25 cellular contexts compared by ENCODE assay signal in the genomic region with DNA sequence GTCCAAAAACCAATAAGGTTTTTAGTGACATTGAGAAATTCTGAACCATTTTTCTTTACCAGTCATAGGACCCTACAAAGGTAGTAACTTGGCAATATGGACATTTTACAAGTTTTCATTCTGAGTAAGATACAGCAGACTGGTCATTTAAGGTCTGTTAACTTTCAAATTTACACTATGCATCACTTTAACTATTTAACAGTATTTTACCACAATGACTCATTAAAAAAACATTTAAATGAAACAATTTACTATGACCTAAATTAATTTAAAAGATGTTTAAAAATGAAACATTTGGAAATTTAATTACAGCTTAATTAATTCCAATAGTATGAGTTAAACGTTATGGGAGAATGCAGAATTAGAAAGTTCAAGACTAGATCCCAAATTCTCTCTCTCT.
DNase-seq lines count a peak whose midpoint lies in the region; FAIRE-seq and TF ChIP-seq lines count a peak whose summit lies in the region.
"Had no signal": no experiment of that assay in that cellular context is flagged by ENCODE, and none has a peak within 500 bp of the region (broad histone marks: within the 10 kb centered on the region; RNA-seq: fewer than 3 reads in every experiment).

No MANE protein-coding gene starts in this region.

- H3K9me3 ChIP-seq in astrocyte (ENCODE audit: insufficient read depth, low read depth, low read length) (no peaks in the 10 kb centered on the region), smooth muscle cell (replicated peaks; ENCODE audit: low read depth) (no peaks in the 10 kb centered on the region), MG63 (no peaks in the 10 kb centered on the region)
- H3K9me3 ChIP-seq: ascending aorta, neutrophil, prostate gland, transverse colon had no signal

- H3K27me3 ChIP-seq in astrocyte (ENCODE audit: insufficient read depth, low read length): no peaks in the 10 kb centered on the region
- no peaks in the 10 kb centered on the region for H3K27me3 ChIP-seq in smooth muscle cell (ENCODE audit: low read depth)
- no peaks in the 10 kb centered on the region for H3K27me3 ChIP-seq in MG63
- H3K27me3 ChIP-seq: ascending aorta, dorsolateral prefrontal cortex, neutrophil, transverse colon had no signal

- DNase-seq in HFFc6 (no peak), astrocyte (ENCODE audit: low read depth) (peak; percentile 65), frontal cortex (ENCODE audit: low spot score in 2 of 2) (no peak), smooth muscle cell (lab: John Stamatoyannopoulos, UW; ENCODE audit: unreplicated experiment) (no peak), OCI-M1 (lab: John Stamatoyannopoulos, UW) (no peak), MG63 (no peak), NCI-H146 treated with DMSO at 0.1 percent for 48 hours (lab: John Stamatoyannopoulos, UW; ENCODE audit: unreplicated experiment) (no peak)
- DNase-seq: activated CD4-positive, alpha-beta T cell treated with anti-CD3 and anti-CD28 coated beads, Interleukin-2, amount 50 U/mL, for 4 hours; activated CD4-positive, CD25-positive, alpha-beta regulatory T cell; dorsolateral prefrontal cortex; islet precursor cell; NCI-H1105; NCI-H2029 treated with DMSO at 0.1 percent for 48 hours; NCI-H2227 treated with DMSO at 0.1 percent for 48 hours; NCI-H748 treated with DMSO at 0.1 percent for 48 hours; stimulated activated CD8-positive, alpha-beta memory T cell treated with anti-CD3 and anti-CD28 coated beads, Interleukin-4, amount 100 ng/mL, for 48 hours; SW 1271; transverse colon had no signal

- H3F3A ChIP-seq in smooth muscle cell (ENCODE audit: low read depth): peaks cover 4% of the 10 kb centered on the region

- FAIRE-seq in astrocyte (lab: Jason Lieb, UNC) (no peak), frontal cortex (lab: Jason Lieb, UNC) (peak; percentile 65)
- FAIRE-seq: GM12892, HepG2 had no signal

- TF ChIP-seq CTCF in HFFc6 (IDR thresholded peaks at IDR 0.05): no peak
- TF ChIP-seq CTCF in astrocyte (IDR thresholded peaks at IDR 0.05; ENCODE audit: insufficient read depth, low read depth, low read length): no peak
- TF ChIP-seq CTCF in smooth muscle cell (IDR thresholded peaks at IDR 0.05; ENCODE audit: borderline replicate concordance, insufficient read depth, poor library complexity, severe bottlenecking): no peak

- no peak overlapping the region for H3K4me3 Mint-ChIP-seq in HFFc6
- H3K4me3 Mint-ChIP-seq in astrocyte (ENCODE audit: unreplicated experiment): no peak overlapping the region
- H3K4me3 Mint-ChIP-seq: central memory CD8-positive, alpha-beta T cell had no signal

- no peak overlapping the region for H3K4me3 ChIP-seq in astrocyte (ENCODE audit: insufficient read depth, low read depth, low read length)
- no peak overlapping the region for H3K4me3 ChIP-seq in smooth muscle cell
- no peak overlapping the region for H3K4me3 ChIP-seq in MG63
- H3K4me3 ChIP-seq: ascending aorta, dorsolateral prefrontal cortex, prostate gland, transverse colon had no signal

- H3K4me1 ChIP-seq in astrocyte (ENCODE audit: insufficient read depth, low read length): peaks cover 14% of the 10 kb centered on the region
- peaks cover 13% of the 10 kb centered on the region for H3K4me1 ChIP-seq in smooth muscle cell (ENCODE audit: low read depth)
- H3K4me1 ChIP-seq: ascending aorta, prostate gland, transverse colon had no signal

- H3K9ac ChIP-seq in astrocyte (ENCODE audit: low read length) (peak overlapping the region; percentile 7), smooth muscle cell (ENCODE audit: low read depth) (peak overlapping the region; percentile 84)

- H3K4me2 ChIP-seq in astrocyte (ENCODE audit: low read length) (peak overlapping the region; percentile 68), smooth muscle cell (peak overlapping the region; percentile 71)

- 77% methylated on average over 1 of the region's 1 CpG for WGBS in smooth muscle cell (ENCODE audit: low lambda C conversion rate)

- H3K79me2 ChIP-seq in astrocyte (ENCODE audit: insufficient read depth, low read length) (no peaks in the 10 kb centered on the region), smooth muscle cell (ENCODE audit: low read depth) (no peaks in the 10 kb centered on the region)

- peak overlapping the region; percentile 65 for H3K27ac ChIP-seq in astrocyte (ENCODE audit: low read depth, low read length)
- peak overlapping the region; percentile 97 for H3K27ac ChIP-seq in smooth muscle cell (ENCODE audit: low read depth)
- H3K27ac ChIP-seq: ascending aorta, dorsolateral prefrontal cortex, neutrophil, prostate gland, transverse colon had no signal

- H3K4me1 Mint-ChIP-seq in HFFc6 (ENCODE audit: low read depth) (peaks cover 42% of the 10 kb centered on the region), astrocyte (ENCODE audit: low read depth, unreplicated experiment) (peaks cover 17% of the 10 kb centered on the region)
- H3K4me1 Mint-ChIP-seq: central memory CD8-positive, alpha-beta T cell had no signal

- H3K36me3 ChIP-seq in astrocyte (ENCODE audit: insufficient read depth, low read length): no peaks in the 10 kb centered on the region
- no peaks in the 10 kb centered on the region for H3K36me3 ChIP-seq in smooth muscle cell (ENCODE audit: low read depth)
- H3K36me3 ChIP-seq in MG63: no peaks in the 10 kb centered on the region
- H3K36me3 ChIP-seq: ascending aorta, neutrophil, prostate gland, transverse colon had no signal

- H3K36me3 Mint-ChIP-seq in HFFc6 (ENCODE audit: low read depth) (no peaks in the 10 kb centered on the region), astrocyte (ENCODE audit: low read depth, unreplicated experiment) (no peaks in the 10 kb centered on the region)
- H3K36me3 Mint-ChIP-seq: activated naive CD4-positive, alpha-beta T cell treated with anti-CD3 and anti-CD28 coated beads, Interleukin-2, amount 50 U/mL, for 72 hours had no signal

- H3K27me3 Mint-ChIP-seq in HFFc6 (ENCODE audit: insufficient read depth) (no peaks in the 10 kb centered on the region), astrocyte (ENCODE audit: low read depth, unreplicated experiment) (no peaks in the 10 kb centered on the region)
- H3K27me3 Mint-ChIP-seq: central memory CD8-positive, alpha-beta T cell had no signal

- H3K9me3 Mint-ChIP-seq in HFFc6 (no peaks in the 10 kb centered on the region), astrocyte (ENCODE audit: unreplicated experiment) (no peaks in the 10 kb centered on the region)
- H3K9me3 Mint-ChIP-seq: activated naive CD4-positive, alpha-beta T cell treated with anti-CD3 and anti-CD28 coated beads, Interleukin-2, amount 50 U/mL, for 72 hours had no signal

- no peaks in the 10 kb centered on the region for H4K20me1 ChIP-seq in astrocyte (ENCODE audit: insufficient read depth, low read length)
- no peaks in the 10 kb centered on the region for H4K20me1 ChIP-seq in smooth muscle cell (ENCODE audit: low read depth)

- H2AFZ ChIP-seq in astrocyte (ENCODE audit: low read depth, low read length) (no peak overlapping the region), smooth muscle cell (ENCODE audit: low read depth) (no peak overlapping the region)

- H3K27ac Mint-ChIP-seq in HFFc6 (peak overlapping the region; percentile 75), astrocyte (ENCODE audit: unreplicated experiment) (peak overlapping the region; percentile 99)
- H3K27ac Mint-ChIP-seq: activated naive CD4-positive, alpha-beta T cell treated with anti-CD3 and anti-CD28 coated beads, Interleukin-2, amount 50 U/mL, for 72 hours had no signal
